Comparison of ENCODE assay signal across 8 cellular contexts in the genomic region with DNA sequence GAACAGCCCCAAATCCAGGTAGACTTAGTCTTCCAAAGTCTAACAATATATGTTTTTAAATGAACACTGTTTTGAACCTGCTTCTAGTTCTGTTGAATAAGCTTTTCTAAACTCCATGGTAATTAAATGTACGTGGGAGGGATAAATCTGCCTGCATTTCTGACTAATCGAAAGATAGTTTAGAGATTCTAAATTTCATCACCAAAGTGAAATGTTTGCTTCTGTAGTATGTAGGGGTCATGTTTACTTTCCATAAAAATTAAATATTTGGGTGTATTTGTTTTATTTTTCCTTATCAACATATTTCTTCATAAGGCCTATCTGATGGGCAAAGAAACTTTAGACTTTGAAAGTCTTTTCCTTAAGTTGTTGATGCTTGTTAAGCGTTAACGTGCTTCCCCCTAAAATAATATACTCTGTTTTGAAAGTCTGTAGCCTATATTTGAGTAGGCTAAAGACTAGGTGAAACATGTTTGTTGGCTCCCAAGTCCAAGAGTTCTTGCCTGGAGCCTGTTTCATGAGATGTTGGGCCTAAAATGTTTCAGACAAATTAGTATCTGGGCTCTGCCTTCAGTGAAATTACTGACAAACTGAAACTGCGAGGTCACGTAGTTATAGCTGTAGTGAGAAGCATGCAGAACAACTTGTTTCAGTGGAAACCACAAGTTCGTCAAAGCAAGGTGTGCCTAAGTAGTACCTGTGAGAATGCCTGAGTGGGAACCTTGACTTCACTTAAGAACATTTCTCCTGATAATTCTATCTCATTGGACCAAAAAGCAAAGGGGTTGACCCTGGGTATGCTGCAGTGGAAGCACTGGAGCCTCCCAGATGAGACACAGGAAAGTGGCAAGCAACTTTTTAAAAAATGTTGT.
A peak's percentile ranks its signal among the peaks of the same experiment; 100 is the strongest.
DNase-seq lines count a peak whose midpoint lies in the region; ATAC-seq and TF ChIP-seq lines count a peak whose summit lies in the region.

No MANE protein-coding gene starts in this region.

- TF ChIP-seq CTCF in HFFc6 (IDR thresholded peaks at IDR 0.05): no peak
- TF ChIP-seq CTCF in PC-9 (conservative IDR thresholded peaks at IDR 0.05): no peak
- TF ChIP-seq CTCF in esophagus squamous epithelium (IDR thresholded peaks at IDR 0.05): no peak
- no peak for TF ChIP-seq CTCF in sigmoid colon (IDR thresholded peaks at IDR 0.05)

- ATAC-seq in GM18858 (IDR thresholded peaks at IDR 0.05; ENCODE audit: unreplicated experiment): peak; percentile 95

- TF ChIP-seq POLR2A in esophagus squamous epithelium (IDR thresholded peaks at IDR 0.05): peak in 2 of 4 donors; percentile 43 to 54
- no peak for TF ChIP-seq POLR2A in sigmoid colon (IDR thresholded peaks at IDR 0.05)

- no peaks in the 10 kb centered on the region for H4K20me1 ChIP-seq in PC-9 (ENCODE audit: insufficient read depth)

- POLR2A ChIA-PET in PC-9 (lab: Charles Lee; ENCODE audit: unreplicated experiment): interaction anchor here (0.5 to 0.7 kb wide), 5 partner anchors 9 to 1232 kb away, joined by 3 to 14 read pairs (median 4); no protein-coding TSS in a partner anchor

- H3K27me3 ChIP-seq in PC-9 (ENCODE audit: insufficient read depth, low read depth) (no peaks in the 10 kb centered on the region), esophagus squamous epithelium (no peaks in the 10 kb centered on the region), sigmoid colon (no peaks in the 10 kb centered on the region), MG63 (no peaks in the 10 kb centered on the region)

- TSS peak; percentile 98 for BruUV-seq in PC-9 (replicated peaks; lab: Mats Ljungman, UMichigan)

- H3K27me3 Mint-ChIP-seq in HFFc6 (ENCODE audit: insufficient read depth): peaks cover 38% of the 10 kb centered on the region

- 18 to 19% methylated on average over 7 of the region's 7 CpGs for WGBS in esophagus squamous epithelium, 2 donors
- 6 to 34% methylated on average over 7 of the region's 7 CpGs for WGBS in sigmoid colon, 2 donors

- H3K36me3 ChIP-seq in PC-9 (ENCODE audit: low read depth) (peaks cover 29% of the 10 kb centered on the region; the same call in 1 of the 2 replicates), esophagus squamous epithelium (no peaks in the 10 kb centered on the region), sigmoid colon (no peaks in the 10 kb centered on the region), MG63 (peaks cover 60% of the 10 kb centered on the region)

- H3K9me3 ChIP-seq in PC-9 (ENCODE audit: insufficient read depth, low read depth): no peaks in the 10 kb centered on the region; the same call in 1 of the 2 replicates
- H3K9me3 ChIP-seq in esophagus squamous epithelium: no peaks in the 10 kb centered on the region
- H3K9me3 ChIP-seq in sigmoid colon: no peaks in the 10 kb centered on the region
- no peaks in the 10 kb centered on the region for H3K9me3 ChIP-seq in MG63

- DNase-seq in HFFc6: no peak
- peak; percentile 40 to 94 for DNase-seq in PC-9
- DNase-seq in esophagus squamous epithelium (lab: John Stamatoyannopoulos, UW): no peak
- no peak for DNase-seq in sigmoid colon
- no peak for DNase-seq in MG63
- no peak for DNase-seq in HUDEP-2 (lab: John Stamatoyannopoulos, UW; ENCODE audit: unreplicated experiment in 76 of 76)
- no peak for DNase-seq in inferior parietal cortex (ENCODE audit: extremely low spot score)

- H3K9me3 Mint-ChIP-seq in HFFc6: peaks cover 10% of the 10 kb centered on the region; the same call in 1 of the 2 replicates

- H3K9me2 ChIP-seq in PC-9 (ENCODE audit: insufficient read depth): no peaks in the 10 kb centered on the region

- peaks cover 54% of the 10 kb centered on the region for H3K79me2 ChIP-seq in PC-9 (ENCODE audit: low read depth)

- intact Hi-C loops in PC-9 (cut with micrococcal nuclease; ENCODE audit: unreplicated experiment): loop anchor here (5.0 kb wide), 1 partner anchor 40 kb away; no protein-coding TSS in a partner anchor
- intact Hi-C loops in esophagus squamous epithelium (cut with DNase I): no loop called here
- intact Hi-C loops in sigmoid colon (cut with DNase I): no loop called here

- CTCF ChIA-PET in PC-9 (lab: Charles Lee): interaction anchor here (1.1 to 1.4 kb wide), 3 partner anchors 8 to 66 kb away, joined by 3 to 4 read pairs (median 3); no protein-coding TSS in a partner anchor

- TF ChIP-seq EP300 in sigmoid colon (IDR thresholded peaks at IDR 0.05): no peak

- peaks cover 30% of the 10 kb centered on the region for H3K4me1 ChIP-seq in PC-9 (replicated peaks; ENCODE audit: insufficient read depth)
- H3K4me1 ChIP-seq in esophagus squamous epithelium: peaks cover 5 to 44% (median 6%) of the 10 kb centered on the region in 3 donors
- peaks cover 0 to 8% (median 3%) of the 10 kb centered on the region in 4 donors for H3K4me1 ChIP-seq in sigmoid colon

- H3K4me1 Mint-ChIP-seq in HFFc6 (ENCODE audit: low read depth): peaks cover 90% of the 10 kb centered on the region

- peak overlapping the region; percentile 97 for H3K27ac ChIP-seq in PC-9
- H3K27ac ChIP-seq in esophagus squamous epithelium: peak overlapping the region; percentile 82 to 91 (median 86)
- peak overlapping the region; percentile 33 to 66 (median 38) for H3K27ac ChIP-seq in sigmoid colon

- peak overlapping the region; percentile 91 for H3K4me2 ChIP-seq in PC-9

- H3K4me3 ChIP-seq in PC-9 (peak overlapping the region; percentile 59), esophagus squamous epithelium (peak overlapping the region; percentile 22 to 58 (median 43)), sigmoid colon (peak overlapping the region in 3 of 4 donors; percentile 14 to 31 (median 27)), MG63 (no peak overlapping the region)

- peak overlapping the region; percentile 64; the same call in 1 of the 2 replicates for H2AFZ ChIP-seq in PC-9

- peaks cover 32% of the 10 kb centered on the region for H3F3A ChIP-seq in PC-9 (ENCODE audit: insufficient read depth, low read depth)

- H3K27ac Mint-ChIP-seq in HFFc6: peak overlapping the region; percentile 63

- peaks cover 68% of the 10 kb centered on the region for H3K36me3 Mint-ChIP-seq in HFFc6 (ENCODE audit: low read depth)

- H3K4me3 Mint-ChIP-seq in HFFc6: peak overlapping the region; percentile 41; the same call in 1 of the 2 replicates

Comparison
In these comparisons a context has a peak if more than half of its experiments do, and no peak if none do; other contexts are left out.
1. DNase-seq: peak in PC-9 (2 of 2); none in HFFc6 (single experiment), esophagus squamous epithelium (single experiment), sigmoid colon (single experiment), MG63 (single experiment), HUDEP-2 (0 of 76) and inferior parietal cortex (single experiment).
2. H3K27ac ChIP-seq: peak in every context shown above with its lines; median percentile 97 in PC-9; 86 in esophagus squamous epithelium; 38 in sigmoid colon.